ENCODE assay signal across 21 cellular contexts in genomic region chr15:75062706-75063105, GRCh38.
"Had no signal": no experiment of that assay in that cellular context is flagged by ENCODE, and none has a peak within 500 bp of the region (broad histone marks: within the 10 kb centered on the region; RNA-seq: fewer than 3 reads in every experiment).

No MANE protein-coding gene starts in this region.

- H3K9me3 ChIP-seq: body of pancreas, colonic mucosa, upper lobe of left lung had no signal

- H3K36me3 ChIP-seq: colonic mucosa, upper lobe of left lung, WERI-Rb-1 had no signal

- ATAC-seq: activated CD4-positive, CD25-positive, alpha-beta regulatory T cell treated with anti-CD3 and anti-CD28 coated beads, Interleukin-2, amount 50 U/mL, for 24 hours; body of pancreas; effector memory CD8-positive, alpha-beta T cell; natural killer cell treated with Interleukin-12 subunit alpha and Interleukin-12 subunit beta and Interleukin-15 and Interleukin-18, amount 100 ng/mL, for 72 hours; stimulated activated effector memory CD8-positive, alpha-beta T cell treated with anti-CD3 and anti-CD28 coated beads, Interleukin-12 subunit alpha, Interleukin-12 subunit beta, amount 100 ng/mL, for 72 hours; stimulated activated naive CD8-positive, alpha-beta T cell treated with anti-CD3 and anti-CD28 coated beads, Interleukin-15, amount 100 ng/mL, for 72 hours; T-helper 17 cell had no signal

- DNase-seq: activated CD4-positive, alpha-beta T cell treated with anti-CD3 and anti-CD28 coated beads for 48 hours; activated T-cell treated with anti-CD3 and anti-CD28 coated beads, Interleukin-2, amount 50 U/mL, for 48 hours; colonic mucosa; effector memory CD8-positive, alpha-beta T cell; hippocampal formation; posterior cingulate gyrus; small intestine; stimulated activated CD4-positive, alpha-beta T cell treated with anti-CD3 and anti-CD28 coated beads, Interleukin-4, amount 100 ng/mL, for 24 hours; stimulated activated naive CD8-positive, alpha-beta T cell treated with anti-CD3 and anti-CD28 coated beads, Interleukin-15, amount 100 ng/mL, for 72 hours; substantia nigra; T-helper 17 cell; T1000 had no signal

- H3K27ac ChIP-seq: body of pancreas, colonic mucosa, dorsolateral prefrontal cortex, upper lobe of left lung had no signal

- FAIRE-seq: endothelial cell of umbilical vein, keratinocyte, small intestine had no signal

- H3K4me1 ChIP-seq: colonic mucosa had no signal

- H3K4me3 ChIP-seq: body of pancreas, colonic mucosa, dorsolateral prefrontal cortex, upper lobe of left lung had no signal

- H3K27me3 ChIP-seq: body of pancreas, colonic mucosa, dorsolateral prefrontal cortex, upper lobe of left lung had no signal
